In genomic region chr17:34379876-34380275, GRCh38 we compare ENCODE assay signal across 27 cellular contexts. TPM values are rescaled to one million over a fixed set of nuclear protein-coding genes. Genes with fewer than 3 reads are reported as not detected.
DNase-seq lines count a peak whose midpoint lies in the region; ATAC-seq lines count a peak whose summit lies in the region.
"Had no signal": no experiment of that assay in that cellular context is flagged by ENCODE, and none has a peak within 500 bp of the region (broad histone marks: within the 10 kb centered on the region; RNA-seq: fewer than 3 reads in every experiment).

No MANE protein-coding gene starts in this region.

- peaks cover 22% of the 10 kb centered on the region for H3K27me3 Mint-ChIP-seq in stimulated activated naive CD8-positive, alpha-beta T cell treated with anti-CD3 and anti-CD28 coated beads, Interleukin-15, Interleukin-2, amounts not matched to agents 100 ng/mL and 50 ng/mL, for 24 hours
- no peaks in the 10 kb centered on the region for H3K27me3 Mint-ChIP-seq in activated T-helper 2 cell treated with anti-CD3 and anti-CD28 coated beads, Interferon-gamma antibody, Interleukin-2, Interleukin-4, amounts not matched to agents 10 μg/mL and 5 μg/mL and 100 μg/mL, durations not matched to agents 14 hours and 24 hours and 36 hours (ENCODE audit: low read depth)
- H3K27me3 Mint-ChIP-seq in stimulated activated naive B cell treated with anti-CD40 and anti-IgM and Interleukin-4, amounts not matched to agents 10 μg/mL and 1 μg/mL and 100 μg/mL, for 72 hours = no peaks in the 10 kb centered on the region

- peaks cover 76% of the 10 kb centered on the region for H3K4me1 Mint-ChIP-seq in stimulated activated naive CD8-positive, alpha-beta T cell treated with anti-CD3 and anti-CD28 coated beads, Interleukin-15, Interleukin-2, amounts not matched to agents 100 ng/mL and 50 ng/mL, for 24 hours (ENCODE audit: low read depth)
- peaks cover 78% of the 10 kb centered on the region for H3K4me1 Mint-ChIP-seq in activated T-helper 2 cell treated with anti-CD3 and anti-CD28 coated beads, Interferon-gamma antibody, Interleukin-2, Interleukin-4, amounts not matched to agents 10 μg/mL and 5 μg/mL and 100 μg/mL, durations not matched to agents 14 hours and 24 hours and 36 hours (ENCODE audit: low read depth)
- H3K4me1 Mint-ChIP-seq in stimulated activated naive B cell treated with anti-CD40 and anti-IgM and Interleukin-4, amounts not matched to agents 10 μg/mL and 1 μg/mL and 100 μg/mL, for 72 hours = peaks cover 54 to 91% of the 10 kb centered on the region in 2 donors
- H3K4me1 Mint-ChIP-seq: neural progenitor cell had no signal

- ATAC-seq in stimulated activated naive CD8-positive, alpha-beta T cell treated with anti-CD3 and anti-CD28 coated beads, Interleukin-15, Interleukin-2, amounts not matched to agents 100 U/mL and 50 U/mL, for 24 hours = no peak
- ATAC-seq in stimulated activated naive B cell treated with anti-CD40 and anti-IgM and Interleukin-4, amounts not matched to agents 10 μg/mL and 1 μg/mL and 100 μg/mL, for 72 hours (replicated peaks) = peak; percentile 21 to 44
- ATAC-seq in GM21367 (IDR thresholded peaks at IDR 0.05; ENCODE audit: unreplicated experiment) = no peak
- ATAC-seq: activated CD4-positive, alpha-beta T cell treated with anti-CD3 and anti-CD28 coated beads for 36 hours; GM12878; PC-3; Right ventricle myocardium inferior; SK-N-SH treated with all-trans-retinoic acid at 6 μM for 48 hours had no signal

- no peak overlapping the region for H3K4me3 Mint-ChIP-seq in stimulated activated naive CD8-positive, alpha-beta T cell treated with anti-CD3 and anti-CD28 coated beads, Interleukin-15, Interleukin-2, amounts not matched to agents 100 ng/mL and 50 ng/mL, for 24 hours
- H3K4me3 Mint-ChIP-seq in activated T-helper 2 cell treated with anti-CD3 and anti-CD28 coated beads, Interferon-gamma antibody, Interleukin-2, Interleukin-4, amounts not matched to agents 10 μg/mL and 5 μg/mL and 100 μg/mL, durations not matched to agents 14 hours and 24 hours and 36 hours (ENCODE audit: low read depth) = peak overlapping the region; percentile 43
- H3K4me3 Mint-ChIP-seq in stimulated activated naive B cell treated with anti-CD40 and anti-IgM and Interleukin-4, amounts not matched to agents 10 μg/mL and 1 μg/mL and 100 μg/mL, for 72 hours = peak overlapping the region; percentile 14 to 26
- H3K4me3 Mint-ChIP-seq: activated CD4-positive, alpha-beta T cell treated with anti-CD3 and anti-CD28 coated beads for 36 hours; activated naive CD4-positive, alpha-beta T cell treated with anti-CD3 and anti-CD28 coated beads, Interleukin-2, amount 10 ng/mL, durations not matched to agents 7 days and 5 days; CD4-positive, alpha-beta T cell; memory B cell; neural progenitor cell had no signal

- intact Hi-C loops in activated T-helper 2 cell treated with anti-CD3 and anti-CD28 coated beads, Interferon-gamma antibody, Interleukin-2, Interleukin-4, amounts not matched to agents 10 μg/mL and 5 μg/mL and 100 μg/mL, durations not matched to agents 14 hours and 24 hours and 36 hours (cut with micrococcal nuclease) = loop anchor here (2.0 to 10.0 kb wide), 4 partner anchors 19 to 1855 kb away; partner anchors contain the start of gene SLFN5

- peak; percentile 43 for DNase-seq in DMS79 treated with DMSO at 0.1 percent for 48 hours (lab: John Stamatoyannopoulos, UW)
- no peak for DNase-seq in DMS79 (lab: John Stamatoyannopoulos, UW)
- DNase-seq in stimulated activated naive CD8-positive, alpha-beta T cell treated with anti-CD3 and anti-CD28 coated beads, Interleukin-15, Interleukin-2, amounts not matched to agents 100 U/mL and 50 U/mL, for 24 hours = no peak
- DNase-seq in activated T-helper 2 cell treated with anti-CD3 and anti-CD28 coated beads, Interferon-gamma antibody, Interleukin-2, Interleukin-4, amounts not matched to agents 10 μg/mL and 5 μg/mL and 100 μg/mL, durations not matched to agents 14 hours and 24 hours and 36 hours (ENCODE audit: low spot score) = no peak
- DNase-seq in stimulated activated naive B cell treated with anti-CD40 and anti-IgM and Interleukin-4, amounts not matched to agents 10 μg/mL and 1 μg/mL and 100 μg/mL, for 72 hours = no peak
- no peak for DNase-seq in AG08395 (ENCODE audit: low spot score)
- DNase-seq: activated CD4-positive, alpha-beta T cell treated with anti-CD3 and anti-CD28 coated beads for 36 hours; activated naive CD4-positive, alpha-beta T cell treated with anti-CD3 and anti-CD28 coated beads, Interleukin-2, amount 10 ng/mL, durations not matched to agents 7 days and 5 days; amygdala; CD4-positive, alpha-beta T cell; effector CD8-positive, alpha-beta T cell; MG63; NCI-H2029; NCI-H524 treated with DMSO at 0.1 percent for 48 hours; PC-3; retina; stomach had no signal

- peak overlapping the region; percentile 6 for H3K27ac Mint-ChIP-seq in stimulated activated naive CD8-positive, alpha-beta T cell treated with anti-CD3 and anti-CD28 coated beads, Interleukin-15, Interleukin-2, amounts not matched to agents 100 ng/mL and 50 ng/mL, for 24 hours
- peak overlapping the region; percentile 84 for H3K27ac Mint-ChIP-seq in activated T-helper 2 cell treated with anti-CD3 and anti-CD28 coated beads, Interferon-gamma antibody, Interleukin-2, Interleukin-4, amounts not matched to agents 10 μg/mL and 5 μg/mL and 100 μg/mL, durations not matched to agents 14 hours and 24 hours and 36 hours
- H3K27ac Mint-ChIP-seq in stimulated activated naive B cell treated with anti-CD40 and anti-IgM and Interleukin-4, amounts not matched to agents 10 μg/mL and 1 μg/mL and 100 μg/mL, for 72 hours = peak overlapping the region; percentile 95
- H3K27ac Mint-ChIP-seq: activated CD4-positive, alpha-beta T cell treated with anti-CD3 and anti-CD28 coated beads for 36 hours; activated naive CD4-positive, alpha-beta T cell treated with anti-CD3 and anti-CD28 coated beads, Interleukin-2, amount 10 ng/mL, durations not matched to agents 7 days and 5 days; CD4-positive, alpha-beta T cell; memory B cell; neural progenitor cell had no signal

- H3K9me3 Mint-ChIP-seq in stimulated activated naive CD8-positive, alpha-beta T cell treated with anti-CD3 and anti-CD28 coated beads, Interleukin-15, Interleukin-2, amounts not matched to agents 100 ng/mL and 50 ng/mL, for 24 hours = no peaks in the 10 kb centered on the region
- no peaks in the 10 kb centered on the region for H3K9me3 Mint-ChIP-seq in activated T-helper 2 cell treated with anti-CD3 and anti-CD28 coated beads, Interferon-gamma antibody, Interleukin-2, Interleukin-4, amounts not matched to agents 10 μg/mL and 5 μg/mL and 100 μg/mL, durations not matched to agents 14 hours and 24 hours and 36 hours
- peaks cover 0 to 2% of the 10 kb centered on the region in 2 donors for H3K9me3 Mint-ChIP-seq in stimulated activated naive B cell treated with anti-CD40 and anti-IgM and Interleukin-4, amounts not matched to agents 10 μg/mL and 1 μg/mL and 100 μg/mL, for 72 hours
- H3K9me3 Mint-ChIP-seq: activated naive CD4-positive, alpha-beta T cell treated with anti-CD3 and anti-CD28 coated beads, Interleukin-2, amount 10 ng/mL, durations not matched to agents 7 days and 5 days; CD4-positive, alpha-beta T cell; memory B cell; neural progenitor cell had no signal

- no peaks in the 10 kb centered on the region for H3K36me3 Mint-ChIP-seq in stimulated activated naive CD8-positive, alpha-beta T cell treated with anti-CD3 and anti-CD28 coated beads, Interleukin-15, Interleukin-2, amounts not matched to agents 100 ng/mL and 50 ng/mL, for 24 hours (ENCODE audit: low read depth)
- no peaks in the 10 kb centered on the region for H3K36me3 Mint-ChIP-seq in activated T-helper 2 cell treated with anti-CD3 and anti-CD28 coated beads, Interferon-gamma antibody, Interleukin-2, Interleukin-4, amounts not matched to agents 10 μg/mL and 5 μg/mL and 100 μg/mL, durations not matched to agents 14 hours and 24 hours and 36 hours (ENCODE audit: low read depth)
- H3K36me3 Mint-ChIP-seq in stimulated activated naive B cell treated with anti-CD40 and anti-IgM and Interleukin-4, amounts not matched to agents 10 μg/mL and 1 μg/mL and 100 μg/mL, for 72 hours = peaks cover 3% of the 10 kb centered on the region in 2 donors
- H3K36me3 Mint-ChIP-seq: activated naive CD4-positive, alpha-beta T cell treated with anti-CD3 and anti-CD28 coated beads, Interleukin-2, amount 10 ng/mL, durations not matched to agents 7 days and 5 days; memory B cell; neural progenitor cell had no signal

RNA-seq across cellular contexts. Expression of gene CCL1, which starts 16.8 kb away (rescaled TPM):
- 88.1 and 98.4 TPM in 2 replicates for total RNA-seq in activated T-helper 2 cell treated with anti-CD3 and anti-CD28 coated beads, Interferon-gamma antibody, Interleukin-2, Interleukin-4, amounts not matched to agents 10 μg/mL and 5 μg/mL and 100 μg/mL, durations not matched to agents 14 hours and 24 hours and 36 hours
- total RNA-seq: CD4-positive, alpha-beta T cell; chondrocyte; H4; PC-3; Right ventricle myocardium inferior; stomach had no signal

RNA-seq across cellular contexts. Expression of gene CCL13, which starts 23.6 kb away (rescaled TPM):
- not detected in 2 replicates for total RNA-seq in activated T-helper 2 cell treated with anti-CD3 and anti-CD28 coated beads, Interferon-gamma antibody, Interleukin-2, Interleukin-4, amounts not matched to agents 10 μg/mL and 5 μg/mL and 100 μg/mL, durations not matched to agents 14 hours and 24 hours and 36 hours
- total RNA-seq: activated CD4-positive, alpha-beta T cell treated with anti-CD3 and anti-CD28 coated beads for 36 hours; CD4-positive, alpha-beta T cell; chondrocyte; GM12878; H4; PC-3; T-helper 2 cell treated with Interferon-gamma antibody and Interleukin-4, amounts not matched to agents 100 ng/mL and 5 ng/mL, for 36 hours had no signal

Comparison
In these comparisons a context has a peak if more than half of its experiments do, and no peak if none do; other contexts are left out.
1. H3K27ac Mint-ChIP-seq: peak in every context shown above with its lines; median percentile 95 in stimulated activated naive B cell treated with anti-CD40 and anti-IgM and Interleukin-4, amounts not matched to agents 10 μg/mL and 1 μg/mL and 100 μg/mL, for 72 hours; 84 in activated T-helper 2 cell treated with anti-CD3 and anti-CD28 coated beads, Interferon-gamma antibody, Interleukin-2, Interleukin-4, amounts not matched to agents 10 μg/mL and 5 μg/mL and 100 μg/mL, durations not matched to agents 14 hours and 24 hours and 36 hours; 6 in stimulated activated naive CD8-positive, alpha-beta T cell treated with anti-CD3 and anti-CD28 coated beads, Interleukin-15, Interleukin-2, amounts not matched to agents 100 ng/mL and 50 ng/mL, for 24 hours.
2. ATAC-seq: peak in stimulated activated naive B cell treated with anti-CD40 and anti-IgM and Interleukin-4, amounts not matched to agents 10 μg/mL and 1 μg/mL and 100 μg/mL, for 72 hours (2 of 2); none in stimulated activated naive CD8-positive, alpha-beta T cell treated with anti-CD3 and anti-CD28 coated beads, Interleukin-15, Interleukin-2, amounts not matched to agents 100 U/mL and 50 U/mL, for 24 hours (single experiment) and GM21367 (single experiment).